In genomic region chr4:41747230-41748055, GRCh38 we compare ENCODE assay signal across 21 cellular contexts. TPM values are rescaled to one million over a fixed set of nuclear protein-coding genes. Genes with fewer than 3 reads are reported as not detected.
A peak's percentile ranks its signal among the peaks of the same experiment; 100 is the strongest.
DNase-seq lines count a peak whose midpoint lies in the region; FAIRE-seq and TF ChIP-seq lines count a peak whose summit lies in the region.
"Had no signal": no experiment of that assay in that cellular context is flagged by ENCODE, and none has a peak within 500 bp of the region (broad histone marks: within the 10 kb centered on the region; RNA-seq: fewer than 3 reads in every experiment).

No MANE protein-coding gene starts in this region.

- TF ChIP-seq CTCF in H1 (IDR thresholded peaks at IDR 0.05; ENCODE audit: control extremely low read depth in 1 of 3, insufficient read depth in 1 of 3, low read depth in 1 of 3, low read length in 3 of 3) (no peak), nephron progenitor cell (IDR thresholded peaks at IDR 0.05) (no peak), suprapubic skin (IDR thresholded peaks at IDR 0.05) (no peak), colonic mucosa (IDR thresholded peaks at IDR 0.05) (no peak)

- H3K79me1 ChIP-seq in H1 (ENCODE audit: low read depth, low read length): no peaks in the 10 kb centered on the region

- TF ChIP-seq RAD21 in H1 (IDR thresholded peaks at IDR 0.05 in 1 of 2, conservative IDR thresholded peaks at IDR 0.05 in 1 of 2; ENCODE audit: low read depth in 2 of 2, low read length in 2 of 2): no peak

- POLR2A ChIA-PET in H1 (lab: Charles Lee; ENCODE audit: partially characterized antibody): interaction anchor here (1.2 kb wide), 2 partner anchors 119 to 131 kb away, joined by 3 read pairs; no protein-coding TSS in a partner anchor

- H3K27me3 Mint-ChIP-seq in nephron progenitor cell (ENCODE audit: low read depth, poor library complexity): peaks cover 100% of the 10 kb centered on the region

- H3K4me1 ChIP-seq in H1 (replicated peaks in 1 of 4; ENCODE audit: control insufficient read depth in 3 of 4, insufficient read depth in 4 of 4, low read length in 3 of 4): peaks cover 5 to 41% (median 24%) of the 10 kb centered on the region in 4 experiments
- peaks cover 23% of the 10 kb centered on the region for H3K4me1 ChIP-seq in suprapubic skin
- H3K4me1 ChIP-seq in colonic mucosa: no peaks in the 10 kb centered on the region

- no peak overlapping the region for H3K23ac ChIP-seq in H1 (ENCODE audit: insufficient read length)

- FAIRE-seq in H1 (lab: Jason Lieb, UNC): no peak
- FAIRE-seq: frontal cortex had no signal

- H3K9ac ChIP-seq in H1 (replicated peaks in 1 of 4; ENCODE audit: extremely low read depth in 1 of 4, low read depth in 3 of 4, low read length in 3 of 4) (no peak overlapping the region), colonic mucosa (ENCODE audit: low read depth in 2 of 2, low read length in 2 of 2) (no peak overlapping the region)
- H3K9ac ChIP-seq: KMS-11 had no signal

- H3K79me2 ChIP-seq in H1 (ENCODE audit: control insufficient read depth in 1 of 2, insufficient read depth in 2 of 2, low read length in 2 of 2): no peaks in the 10 kb centered on the region

- peaks cover 9% of the 10 kb centered on the region for H3K36me3 Mint-ChIP-seq in nephron progenitor cell (ENCODE audit: low read depth)

- peak overlapping the region; percentile 68; the same call in 1 of the 2 replicates for H2BK12ac ChIP-seq in H1 (ENCODE audit: low read depth, low read length)

- H3K18ac ChIP-seq in H1 (ENCODE audit: extremely low read depth, low read length): peak overlapping the region; percentile 71; the same call in 1 of the 2 replicates

- H3K14ac ChIP-seq in H1 (ENCODE audit: insufficient read length): no peak overlapping the region

- no peak overlapping the region for H4K91ac ChIP-seq in H1 (replicated peaks; ENCODE audit: insufficient read length, low read length)

- no peak overlapping the region for H4K5ac ChIP-seq in H1 (ENCODE audit: insufficient read length, low read depth, low read length)

- peaks cover 24% of the 10 kb centered on the region for H3K9me3 Mint-ChIP-seq in nephron progenitor cell

- H3K4me2 ChIP-seq in H1 (ENCODE audit: insufficient read depth in 1 of 2, low read depth in 2 of 2, low read length in 2 of 2): peak overlapping the region; percentile 55 to 59
- H3K4me2 ChIP-seq: KMS-11 had no signal

- H3K4ac ChIP-seq in H1 (replicated peaks; ENCODE audit: insufficient read length, low read depth, low read length): no peak overlapping the region

- no peak overlapping the region for H2AFZ ChIP-seq in H1 (ENCODE audit: low read length)

- TF ChIP-seq EP300 in H1 (IDR thresholded peaks at IDR 0.05; ENCODE audit: borderline replicate concordance in 1 of 2, low read depth in 2 of 2, low read length in 2 of 2) (no peak), suprapubic skin (IDR thresholded peaks at IDR 0.05) (no peak)

- peak overlapping the region; percentile 92; the same call in 1 of the 2 replicates for H2BK15ac ChIP-seq in H1 (ENCODE audit: low read length)

- H2BK20ac ChIP-seq in H1 (ENCODE audit: low read length): peak overlapping the region; percentile 61; the same call in 1 of the 2 replicates

- H3K9me3 ChIP-seq in H1 (ENCODE audit: insufficient read depth in 2 of 2, low read depth in 1 of 2, low read length in 1 of 2) (peaks cover 0 to 13% of the 10 kb centered on the region in 2 experiments; a peak in 2 of 4 replicates), suprapubic skin (no peaks in the 10 kb centered on the region), colonic mucosa (no peaks in the 10 kb centered on the region)

- TF ChIP-seq POLR2A in H1 (IDR thresholded peaks at IDR 0.05; ENCODE audit: control extremely low read depth in 1 of 2, low read depth in 2 of 2, low read length in 2 of 2) (no peak), suprapubic skin (IDR thresholded peaks at IDR 0.05) (no peak)

- H4K20me1 ChIP-seq in H1 (replicated peaks in 1 of 2; ENCODE audit: control insufficient read depth in 1 of 2, insufficient read depth in 2 of 2, low read length in 2 of 2): peaks cover 7 to 30% of the 10 kb centered on the region in 2 experiments

- H3K27me3 ChIP-seq in H1 (replicated peaks in 1 of 4; ENCODE audit: control insufficient read depth in 3 of 4, extremely low read depth in 1 of 4, insufficient read depth in 3 of 4, low read length in 3 of 4): peaks cover 94 to 100% (median 98%) of the 10 kb centered on the region in 4 experiments
- H3K27me3 ChIP-seq in suprapubic skin: peaks cover 97% of the 10 kb centered on the region
- peaks cover 79% of the 10 kb centered on the region for H3K27me3 ChIP-seq in colonic mucosa

- no peak overlapping the region for H4K8ac ChIP-seq in H1 (ENCODE audit: extremely low read depth, insufficient read depth, low read length)

- WGBS in H1 (ENCODE audit: extremely low coverage in 1 of 2, insufficient coverage in 1 of 2, insufficient read length in 1 of 2, insufficient replicate concordance in 2 of 2, low coverage in 1 of 2, low lambda C conversion rate in 2 of 2, missing lambda C conversion rate in 1 of 2), 2 experiments: 5% methylated on average over 41 of the region's 49 CpGs; no CpG with 5 or more reads in 1 of the 2 experiments
- 8% methylated on average over 40 of the region's 49 CpGs for WGBS in suprapubic skin

- no peak overlapping the region for H2BK5ac ChIP-seq in H1 (ENCODE audit: low read depth, low read length)

- CTCF ChIA-PET in H1 (lab: Charles Lee; ENCODE audit: partially characterized antibody): interaction anchor here (0.7 to 2.6 kb wide), 10 partner anchors 10 to 140 kb away, joined by 3 to 11 read pairs (median 4); no protein-coding TSS in a partner anchor

- H3K4me3 Mint-ChIP-seq in nephron progenitor cell: no peak overlapping the region

- no peak overlapping the region for H3K56ac ChIP-seq in H1 (replicated peaks; ENCODE audit: insufficient read length, low read depth, low read length)

- no peak overlapping the region for H3K27ac Mint-ChIP-seq in nephron progenitor cell
- H3K27ac Mint-ChIP-seq: immature natural killer cell had no signal

- H2AK5ac ChIP-seq in H1 (ENCODE audit: low read depth, low read length): no peak overlapping the region

- H3K4me1 Mint-ChIP-seq in nephron progenitor cell: peaks cover 32% of the 10 kb centered on the region
- H3K4me1 Mint-ChIP-seq: immature natural killer cell had no signal

- intact Hi-C loops in colonic mucosa (cut with DNase I): no loop called here

- H3K23me2 ChIP-seq in H1 (ENCODE audit: low read depth, low read length): peaks cover 11% of the 10 kb centered on the region

- no peak overlapping the region for H2BK120ac ChIP-seq in H1 (replicated peaks; ENCODE audit: low read depth, low read length)

- H3K4me3 ChIP-seq in H1 (ENCODE audit: extremely low read depth in 1 of 4, insufficient read depth in 2 of 4, low read depth in 3 of 4, low read length in 4 of 4) (peak overlapping the region in 1 of 4 experiments; percentile 49; a peak in 2 of 8 replicates), suprapubic skin (no peak overlapping the region), colonic mucosa (no peak overlapping the region)
- H3K4me3 ChIP-seq: lung, skin epidermis had no signal

- peaks cover 0 to 15% (median 0%) of the 10 kb centered on the region in 4 experiments; a peak in 1 of 8 replicates for H3K36me3 ChIP-seq in H1 (ENCODE audit: control insufficient read depth in 2 of 4, insufficient read depth in 4 of 4, low read length in 3 of 4)
- H3K36me3 ChIP-seq in suprapubic skin: no peaks in the 10 kb centered on the region
- no peaks in the 10 kb centered on the region for H3K36me3 ChIP-seq in colonic mucosa

- DNase-seq in Daoy (ENCODE audit: low read depth): peak; percentile 21
- peak; percentile 5 for DNase-seq in GM03348 (ENCODE audit: low spot score)
- DNase-seq in H1 (ENCODE audit: low read depth in 1 of 2, low spot score in 2 of 2): peak in 1 of 2 experiments; percentile 57
- DNase-seq in nephron progenitor cell: peak; percentile 28
- no peak for DNase-seq in suprapubic skin (ENCODE audit: low spot score in 2 of 2)
- DNase-seq in cortex of kidney (lab: John Stamatoyannopoulos, UW): no peak
- DNase-seq in colonic mucosa: no peak
- DNase-seq: activated naive CD4-positive, alpha-beta T cell; AML-193; COR-L47; immature natural killer cell; NCI-H2029 treated with DMSO at 0.1 percent for 48 hours; NCI-H510A treated with DMSO at 0.1 percent for 48 hours; stimulated activated CD4-positive, alpha-beta T cell treated with anti-CD3 and anti-CD28 coated beads, Interleukin-4, amount 100 ng/mL, for 24 hours had no signal

- H3K27ac ChIP-seq in H1 (ENCODE audit: low read depth, low read length) (no peak overlapping the region), suprapubic skin (no peak overlapping the region), colonic mucosa (no peak overlapping the region)
- H3K27ac ChIP-seq: KMS-11, skin epidermis had no signal

TF ChIP-seq in H1, 55 proteins besides CTCF, POLR2A, EP300 and RAD21 (continues in another document):
- TF ChIP-seq RXRA (IDR thresholded peaks at IDR 0.05; ENCODE audit: insufficient read depth, low read depth, low read length) (no peak), EZH2 (IDR thresholded peaks at IDR 0.05; ENCODE audit: low read depth, low read length, severe bottlenecking) (peak; percentile 55), RFX5 (IDR thresholded peaks at IDR 0.05; ENCODE audit: borderline replicate concordance, low read depth, low read length) (no peak), CREB1 (IDR thresholded peaks at IDR 0.05) (no peak), BRCA1 (IDR thresholded peaks at IDR 0.05; ENCODE audit: low read depth, low read length) (no peak), SIX5 (IDR thresholded peaks at IDR 0.05; ENCODE audit: low read depth, low read length) (no peak), RBBP5 (IDR thresholded peaks at IDR 0.05; ENCODE audit: borderline replicate concordance, low read depth, low read length) (no peak), CBX8 (IDR thresholded peaks at IDR 0.05; ENCODE audit: borderline replicate concordance, low read depth, low read length) (peak; percentile 77), ATF3 (IDR thresholded peaks at IDR 0.05; ENCODE audit: insufficient read depth, low read depth, low read length) (no peak)

RNA-seq across cellular contexts. Expression of gene PHOX2B, which starts 1.1 kb away (rescaled TPM):
- total RNA-seq in Daoy (2014; rRNA removed; shearing (Covaris generic)): not detected in 2 replicates
- not detected in 2 replicates for total RNA-seq in H1 (2021; fragmentation: NEBNext Ultra II Directional; extraction: Animal tissue kit (Norgen Biotek cat#: 25700))
- polyA plus RNA-seq in H1 (2011; rRNA removed): not detected in 2 replicates
- not detected for polyA plus RNA-seq in H1 (2011; cell fraction: cytosol; rRNA removed)
- not detected for polyA plus RNA-seq in H1 (2011; cell fraction: nucleus; rRNA removed)
- not detected in 4 replicates for polyA plus RNA-seq in H1 (2012, experiment 1 of 2)
- not detected for polyA plus RNA-seq in H1 (2012, experiment 2 of 2)
- not detected for polyA plus RNA-seq in H1 (2013, experiment 1 of 2)
- not detected for polyA plus RNA-seq in H1 (2013, experiment 2 of 2)
- polyA minus RNA-seq in H1 (2011; rRNA and poly(A)+ RNA removed): not detected in 2 replicates
- polyA minus RNA-seq in H1 (2011; cell fraction: cytosol; rRNA and poly(A)+ RNA removed): not detected
- polyA minus RNA-seq in H1 (2011; cell fraction: nucleus; rRNA and poly(A)+ RNA removed): not detected
- total RNA-seq in suprapubic skin (not detected), colonic mucosa (under 1 TPM in 1 of 2 donors, not detected in 1; 0.56 TPM)
- total RNA-seq: frontal cortex; lung; myocyte; subcutaneous adipose tissue; T-helper 1 cell treated with Interleukin-12 subunit alpha and Interleukin-12 subunit beta and Interleukin-4 antibody, amounts not matched to agents 30 ng/mL and 1 ng/mL, for 36 hours had no signal
- polyA plus RNA-seq: immature natural killer cell, lung had no signal

Comparison
In these comparisons a context has a peak if more than half of its experiments do, and no peak if none do; other contexts are left out.
1. DNase-seq: peak in Daoy (single experiment), GM03348 (single experiment) and nephron progenitor cell (single experiment); none in suprapubic skin (0 of 2), cortex of kidney (single experiment) and colonic mucosa (single experiment).